1 cellular context compared by ENCODE assay signal in genomic region chr3:128623762-128624176, GRCh38.
TF ChIP-seq lines count a peak whose summit lies in the region.

No MANE protein-coding gene starts in this region.

TF ChIP-seq in GM23338, 12 proteins besides CTCF, POLR2A, EP300 and RAD21 (continued from another document):
- TF ChIP-seq REST (IDR thresholded peaks at IDR 0.05; ENCODE audit: unreplicated experiment) = no peak
- no peak for TF ChIP-seq CREB1 (CRISPR knock-in tag; IDR thresholded peaks at IDR 0.05; ENCODE audit: low read depth)
